Comparison of ENCODE assay signal across 1 cellular context in genomic region chr12:26238341-26239126, GRCh38.
TF ChIP-seq lines count a peak whose summit lies in the region.

No MANE protein-coding gene starts in this region.

TF ChIP-seq in H1, 55 proteins besides CTCF, POLR2A, EP300 and RAD21:
- TF ChIP-seq EZH2 (IDR thresholded peaks at IDR 0.05; ENCODE audit: low read depth, low read length, severe bottlenecking) (no peak), POLR2AphosphoS5 (IDR thresholded peaks at IDR 0.05; ENCODE audit: low read depth, low read length) (no peak), YY1 (IDR thresholded peaks at IDR 0.05; ENCODE audit: low read depth, low read length) (no peak), KDM1A (IDR thresholded peaks at IDR 0.05; ENCODE audit: borderline replicate concordance, low read length) (no peak), SUZ12 (IDR thresholded peaks at IDR 0.05; ENCODE audit: low read length) (no peak), SIN3A (conservative IDR thresholded peaks at IDR 0.05 in 1 of 2, IDR thresholded peaks at IDR 0.05 in 1 of 2; ENCODE audit: low read depth in 1 of 2, low read length in 2 of 2) (no peak), ZNF274 (IDR thresholded peaks at IDR 0.05; ENCODE audit: borderline replicate concordance, extremely low read depth, low read length) (no peak), RBBP5 (IDR thresholded peaks at IDR 0.05; ENCODE audit: borderline replicate concordance, low read depth, low read length) (no peak), ATF2 (IDR thresholded peaks at IDR 0.05; ENCODE audit: low read length) (no peak)
